ENCODE assay signal across 5 cellular contexts in the genomic region with DNA sequence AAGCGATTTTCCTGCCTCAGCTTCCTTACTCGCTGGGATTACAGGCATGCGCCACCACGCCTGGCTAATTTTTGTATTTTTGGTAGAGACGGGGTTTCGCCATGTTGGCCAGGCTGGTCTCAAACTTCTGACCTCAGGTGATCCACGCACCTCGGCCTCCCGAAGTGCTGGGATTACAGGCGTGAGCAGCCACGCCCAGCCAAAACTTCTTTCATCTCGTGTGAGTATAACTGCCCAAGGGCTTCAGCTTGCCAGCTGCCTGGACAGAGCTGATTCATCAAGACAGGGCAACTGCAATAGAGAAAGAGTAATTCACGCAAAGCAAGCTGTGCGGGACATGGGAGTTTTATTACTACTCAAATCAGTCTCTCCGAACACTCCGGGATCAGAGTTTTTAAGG. TPM values are rescaled to one million over a fixed set of nuclear protein-coding genes. Genes with fewer than 3 reads are reported as not detected.
"Had no signal": no experiment of that assay in that cellular context is flagged by ENCODE, and none has a peak within 500 bp of the region (broad histone marks: within the 10 kb centered on the region; RNA-seq: fewer than 3 reads in every experiment).

No MANE protein-coding gene starts in this region.

RNA-seq across cellular contexts. Expression of a gene that starts 57.4 kb away (rescaled TPM):
- total RNA-seq: HT-29, HT1080, IMR-90, K562 had no signal
- polyA plus RNA-seq: IgD-negative memory B cell, IMR-90, K562 had no signal
